In the genomic region with DNA sequence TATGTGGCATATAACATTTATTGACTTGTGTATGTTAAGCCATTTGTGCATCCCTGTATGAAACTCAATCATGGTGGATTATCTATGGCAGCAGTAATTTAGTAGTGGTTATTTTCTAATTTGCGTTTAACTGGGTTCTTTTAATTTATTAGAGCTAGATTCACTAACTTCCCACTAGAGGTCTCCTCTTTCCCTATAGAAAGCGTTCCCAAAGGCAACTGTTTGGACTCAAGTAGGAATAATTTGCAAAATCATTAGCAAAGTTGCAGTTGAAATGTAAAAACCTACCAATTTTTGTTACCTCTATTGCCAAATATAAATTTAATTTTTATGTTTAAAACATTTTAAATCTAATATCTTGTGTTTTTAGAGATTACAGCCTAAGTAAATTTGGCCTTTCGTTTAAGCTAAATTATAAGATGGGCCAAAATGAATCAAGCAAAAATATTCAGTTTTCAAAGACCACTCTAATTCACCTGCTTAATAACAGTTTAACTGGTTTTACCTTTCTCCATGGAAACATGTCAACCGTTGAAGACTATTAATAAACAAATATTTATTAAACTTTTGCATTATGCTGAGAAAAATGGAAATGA, we compare ENCODE assay signal across 7 cellular contexts. TPM values are rescaled to one million over a fixed set of nuclear protein-coding genes. Genes with fewer than 3 reads are reported as not detected.
A peak's percentile ranks its signal among the peaks of the same experiment; 100 is the strongest.
DNase-seq lines count a peak whose midpoint lies in the region; ATAC-seq, FAIRE-seq and TF ChIP-seq lines count a peak whose summit lies in the region.

No MANE protein-coding gene starts in this region.

- no peaks in the 10 kb centered on the region for H3K9me3 ChIP-seq in psoas muscle

- H3K27me3 ChIP-seq in psoas muscle (ENCODE audit: insufficient read depth in 3 of 3, low read length in 2 of 3) = no peaks in the 10 kb centered on the region

- TF ChIP-seq CTCF in GM12875 (IDR thresholded peaks at IDR 0.05; ENCODE audit: borderline replicate concordance, insufficient read depth, low read depth, low read length) (peak; percentile 59; the same call in 1 of the 2 replicates), psoas muscle (IDR thresholded peaks at IDR 0.05) (peak; percentile 53)

- intact Hi-C loops in psoas muscle (cut with DNase I) = no loop called here

- H3K36me3 ChIP-seq in psoas muscle (ENCODE audit: insufficient read depth in 1 of 2, low read depth in 1 of 2) = peaks cover 0 to 18% of the 10 kb centered on the region in 2 donors

- peak; percentile 88 for FAIRE-seq in endometrium (lab: Jason Lieb, UNC)

- peaks cover 48% of the 10 kb centered on the region for H3K4me1 ChIP-seq in psoas muscle

- peak; percentile 46 for DNase-seq in NCI-H446 treated with DMSO at 0.1 percent for 48 hours (lab: John Stamatoyannopoulos, UW)
- no peak for DNase-seq in psoas muscle
- DNase-seq in HK-2 (ENCODE audit: unreplicated experiment) = no peak
- no peak for DNase-seq in AG08396 (ENCODE audit: low spot score)

- ATAC-seq in psoas muscle = no peak
- ATAC-seq in GM21390 (IDR thresholded peaks at IDR 0.05; ENCODE audit: unreplicated experiment) = no peak

- WGBS in psoas muscle, 3 donors = 46 to 59% (median 49%) methylated on average over 4 of the region's 4 CpGs

- H3K27ac ChIP-seq in psoas muscle = no peak overlapping the region

- no peak overlapping the region for H3K4me3 ChIP-seq in GM12875 (ENCODE audit: low read depth, low read length)
- H3K4me3 ChIP-seq in psoas muscle = no peak overlapping the region

RNA-seq across cellular contexts. Expression of a gene that starts 6.0 kb away (rescaled TPM):
- 10 to 100 TPM; 26.7 to 43.5 (median 35.1) TPM for total RNA-seq in psoas muscle
- polyA plus RNA-seq in psoas muscle = 10 to 100 TPM; 21.7 to 36.6 (median 26.6) TPM

RNA-seq across cellular contexts. Expression of a gene that starts 6.1 kb away (rescaled TPM):
- 10 to 100 TPM in 3 of 4 donors, 1 to 10 TPM in 1; 9.3 to 10.9 (median 10.2) TPM for total RNA-seq in psoas muscle
- polyA plus RNA-seq in psoas muscle = 10 to 100 TPM in 1 of 3 donors, 1 to 10 TPM in 2; 3.5 to 10.4 (median 4.9) TPM
